ENCODE assay signal across 20 cellular contexts in the genomic region with DNA sequence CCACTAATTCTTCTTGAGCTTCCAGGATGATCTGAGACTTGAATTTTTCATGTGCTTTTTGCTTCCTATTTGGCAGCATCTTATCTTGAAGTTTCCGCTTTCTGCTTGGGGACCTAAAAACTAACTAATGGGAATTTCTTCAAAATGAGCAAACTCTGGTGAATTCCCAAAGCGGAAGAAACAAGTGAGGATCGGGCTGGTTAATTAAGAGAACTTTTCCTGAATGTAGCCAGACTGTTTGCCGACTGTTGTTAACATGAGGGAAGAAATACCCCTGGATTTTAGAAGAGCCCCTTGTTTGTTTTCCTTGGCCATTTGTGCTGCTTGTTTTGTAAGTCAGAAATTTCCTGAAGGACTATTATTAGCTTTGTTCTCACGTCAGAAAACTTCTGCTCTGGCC. TPM values are rescaled to one million over a fixed set of nuclear protein-coding genes. Genes with fewer than 3 reads are reported as not detected.
DNase-seq lines count a peak whose midpoint lies in the region; ATAC-seq, FAIRE-seq and TF ChIP-seq lines count a peak whose summit lies in the region.
"Had no signal": no experiment of that assay in that cellular context is flagged by ENCODE, and none has a peak within 500 bp of the region (broad histone marks: within the 10 kb centered on the region; RNA-seq: fewer than 3 reads in every experiment).

No MANE protein-coding gene starts in this region.

- H3K9me3 ChIP-seq in left ventricle myocardium inferior (replicated peaks) (no peaks in the 10 kb centered on the region), right atrium auricular region (no peaks in the 10 kb centered on the region), endothelial cell of umbilical vein (replicated peaks; ENCODE audit: control insufficient read depth, insufficient read depth, low read length) (no peaks in the 10 kb centered on the region), thoracic aorta (no peaks in the 10 kb centered on the region)

- H3K36me3 ChIP-seq in left ventricle myocardium inferior (no peaks in the 10 kb centered on the region), right atrium auricular region (no peaks in the 10 kb centered on the region), endothelial cell of umbilical vein (ENCODE audit: control insufficient read depth in 2 of 2, extremely low read depth in 1 of 2, insufficient read depth in 2 of 2, low read length in 2 of 2) (no peaks in the 10 kb centered on the region), thoracic aorta (no peaks in the 10 kb centered on the region)

- no peak overlapping the region for H3K27ac Mint-ChIP-seq in immature natural killer cell

- BruUV-seq in endothelial cell of umbilical vein (replicated peaks; lab: Mats Ljungman, UMichigan) = no TSS peak

- no peaks in the 10 kb centered on the region for H3K79me2 ChIP-seq in endothelial cell of umbilical vein (ENCODE audit: control insufficient read depth, insufficient read depth, low read length)

- H3K27me3 ChIP-seq in left ventricle myocardium inferior (ENCODE audit: low read depth) (no peaks in the 10 kb centered on the region), right atrium auricular region (no peaks in the 10 kb centered on the region), endothelial cell of umbilical vein (ENCODE audit: control insufficient read depth in 2 of 2, insufficient read depth in 2 of 2, low read length in 2 of 2) (no peaks in the 10 kb centered on the region), thoracic aorta (replicated peaks; ENCODE audit: insufficient read depth) (no peaks in the 10 kb centered on the region)

- peak overlapping the region; percentile 66 for H3K9ac ChIP-seq in endothelial cell of umbilical vein (replicated peaks; ENCODE audit: extremely low read depth, insufficient read depth, low read length)

- H3K4me3 Mint-ChIP-seq in immature natural killer cell = no peak overlapping the region

- no peak for DNase-seq in left ventricle myocardium inferior
- DNase-seq in right atrium auricular region (ENCODE audit: low spot score) = no peak
- DNase-seq in endothelial cell of umbilical vein (ENCODE audit: low read depth, low spot score) = peak; percentile 93
- peak; percentile 47 to 82 for DNase-seq in lung microvascular endothelial cell (ENCODE audit: low read depth in 2 of 2)
- DNase-seq in thoracic aorta (ENCODE audit: low spot score) = no peak
- DNase-seq in immature natural killer cell = no peak
- DNase-seq in COLO829 (ENCODE audit: low spot score) = no peak
- DNase-seq: C1 segment of cervical spinal cord, COR-L47, DMS153, NCI-H1436, NCI-H2081, NCI-H2227 treated with DMSO at 0.1 percent for 48 hours, NCI-H526 treated with DMSO at 0.1 percent for 48 hours, OCI-M1 had no signal

- no peaks in the 10 kb centered on the region for H3K9me1 ChIP-seq in endothelial cell of umbilical vein (replicated peaks; ENCODE audit: control insufficient read depth, extremely low read depth, insufficient read depth, low read length)

- peak overlapping the region; percentile 77 for H3K4me2 ChIP-seq in endothelial cell of umbilical vein (ENCODE audit: insufficient read depth, low read length)

- dilution Hi-C loops in endothelial cell of umbilical vein (cut with MboI; ENCODE audit: extremely low pct_ligation_motif_present, low sequenced_read_pairs) = no loop called here

- no peak for ATAC-seq in thoracic aorta (ENCODE audit: insufficient number of reproducible peaks, low FRiP score, low read depth)
- ATAC-seq in HG03097 (IDR thresholded peaks at IDR 0.05; ENCODE audit: low FRiP score, unreplicated experiment) = no peak
- ATAC-seq: K562 had no signal

- H3K27me3 Mint-ChIP-seq in immature natural killer cell (ENCODE audit: low read depth in 3 of 3) = peaks cover 4 to 7% (median 5%) of the 10 kb centered on the region in 3 donors

- H3K4me3 ChIP-seq in left ventricle myocardium inferior = peak overlapping the region; percentile 33
- no peak overlapping the region for H3K4me3 ChIP-seq in right atrium auricular region
- H3K4me3 ChIP-seq in endothelial cell of umbilical vein (replicated peaks in 1 of 3; ENCODE audit: insufficient read depth in 1 of 3, low read depth in 1 of 3, low read length in 3 of 3) = peak overlapping the region in 1 of 3 experiments; percentile 28
- H3K4me3 ChIP-seq in thoracic aorta = peak overlapping the region; percentile 49
- H3K4me3 ChIP-seq: K562 had no signal

- no peaks in the 10 kb centered on the region for H4K20me1 ChIP-seq in endothelial cell of umbilical vein (replicated peaks; ENCODE audit: control insufficient read depth, extremely low read depth, insufficient read depth, low read length)

- peak overlapping the region; percentile 67 for H2AFZ ChIP-seq in endothelial cell of umbilical vein (ENCODE audit: low read depth, low read length)

- H3K4me1 ChIP-seq in left ventricle myocardium inferior (peaks cover 30% of the 10 kb centered on the region), right atrium auricular region (peaks cover 0 to 4% of the 10 kb centered on the region in 2 donors), endothelial cell of umbilical vein (ENCODE audit: control insufficient read depth, extremely low read depth, insufficient read depth, low read length) (peaks cover 16% of the 10 kb centered on the region), thoracic aorta (ENCODE audit: control insufficient read depth in 1 of 2, low read depth in 2 of 2) (peaks cover 6 to 15% of the 10 kb centered on the region in 2 donors)

- intact Hi-C loops in left ventricle myocardium inferior (cut with micrococcal nuclease) (no loop called here), endothelial cell of umbilical vein (cut with micrococcal nuclease) (loop anchor here (1.0 to 2.0 kb wide), 2 partner anchors 41 to 54 kb away; a partner anchor contains a TSS)

- no peak for TF ChIP-seq POLR2A in endothelial cell of umbilical vein (IDR thresholded peaks at IDR 0.05; ENCODE audit: low read depth, low read length)

- no peaks in the 10 kb centered on the region for H3K4me1 Mint-ChIP-seq in immature natural killer cell

- TF ChIP-seq CTCF in left ventricle myocardium inferior (IDR thresholded peaks at IDR 0.05; ENCODE audit: borderline replicate concordance) = no peak
- TF ChIP-seq CTCF in right atrium auricular region (IDR thresholded peaks at IDR 0.05) = no peak
- no peak for TF ChIP-seq CTCF in endothelial cell of umbilical vein (IDR thresholded peaks at IDR 0.05; ENCODE audit: extremely low read depth in 1 of 2, insufficient read depth in 1 of 2, low read depth in 1 of 2, low read length in 2 of 2)
- no peak for TF ChIP-seq CTCF in thoracic aorta (IDR thresholded peaks at IDR 0.05)

- peak; percentile 95 for FAIRE-seq in endothelial cell of umbilical vein (lab: Jason Lieb, UNC)
- FAIRE-seq: H1, K562 had no signal

- H3K27ac ChIP-seq in left ventricle myocardium inferior (replicated peaks) (peak overlapping the region; percentile 68), right atrium auricular region (no peak overlapping the region), endothelial cell of umbilical vein (ENCODE audit: insufficient read depth, low read depth, low read length) (peak overlapping the region; percentile 65), thoracic aorta (peak overlapping the region; percentile 26 to 58)
- H3K27ac ChIP-seq: HL-60 had no signal

- POLR2A ChIA-PET in endothelial cell of umbilical vein (lab: Charles Lee) = interaction anchor here (0.6 kb wide), 1 partner anchor 70 kb away, joined by 3 read pairs; no protein-coding TSS in a partner anchor

- H3K36me3 Mint-ChIP-seq in immature natural killer cell = no peaks in the 10 kb centered on the region

- CTCF ChIA-PET in endothelial cell of umbilical vein (lab: Charles Lee) = interaction anchor here (0.8 to 2.3 kb wide), 7 partner anchors 8 to 183 kb away, joined by 3 to 12 read pairs (median 4); a partner anchor contains a TSS

- no peaks in the 10 kb centered on the region for H3K9me3 Mint-ChIP-seq in immature natural killer cell

RNA-seq across cellular contexts. Expression of a gene that starts 6.1 kb away (rescaled TPM):
- total RNA-seq in left ventricle myocardium inferior (0.44 TPM), right atrium auricular region (under 1 TPM; 0.11 to 0.94 TPM), endothelial cell of umbilical vein (1.8 and 4.7 TPM in 2 replicates), lung microvascular endothelial cell (2.6 and 5.0 TPM in 2 replicates), thoracic aorta (10 to 100 TPM in 1 of 2 donors, 1 to 10 TPM in 1; 3.4 to 28.8 TPM)
- polyA plus RNA-seq in endothelial cell of umbilical vein (1.5 TPM in 2 replicates), immature natural killer cell (not detected)
- 1.2 and 2.2 TPM in 2 replicates for polyA plus RNA-seq in endothelial cell of umbilical vein (2011; cell fraction: cytosol; rRNA removed)
- 3.7 and 4.8 TPM in 2 replicates for polyA plus RNA-seq in endothelial cell of umbilical vein (2011; cell fraction: nucleus; rRNA removed)
- 2.3 and 3.0 TPM in 2 replicates for polyA plus RNA-seq in endothelial cell of umbilical vein (2012)
- 4.2 and 4.9 TPM in 2 replicates for polyA minus RNA-seq in endothelial cell of umbilical vein
- polyA minus RNA-seq in endothelial cell of umbilical vein (2011; cell fraction: cytosol; rRNA and poly(A)+ RNA removed) = not detected
- 8.7 and 12.2 TPM in 2 replicates for polyA minus RNA-seq in endothelial cell of umbilical vein (2011; cell fraction: nucleus; rRNA and poly(A)+ RNA removed)
- total RNA-seq: A172, H1, K562 had no signal
- polyA plus RNA-seq: H1 had no signal

RNA-seq across cellular contexts. Expression of a gene that starts 28.6 kb away (rescaled TPM):
- 1.2 TPM for total RNA-seq in left ventricle myocardium inferior
- total RNA-seq in right atrium auricular region = 1 to 10 TPM in 1 of 2 donors, under 1 TPM in 1; 0.74 to 2.2 TPM
- 0.67 and 1.8 TPM in 2 replicates for total RNA-seq in endothelial cell of umbilical vein
- polyA plus RNA-seq in endothelial cell of umbilical vein = 0.68 and 0.73 TPM in 2 replicates
- 0.97 and 1.1 TPM in 2 replicates for polyA plus RNA-seq in endothelial cell of umbilical vein (2011; cell fraction: cytosol; rRNA removed)
- polyA plus RNA-seq in endothelial cell of umbilical vein (2011; cell fraction: nucleus; rRNA removed) = 0.45 and 0.71 TPM in 2 replicates
- 0.71 and 0.83 TPM in 2 replicates for polyA plus RNA-seq in endothelial cell of umbilical vein (2012)
- 1.00 and 1.3 TPM in 2 replicates for polyA minus RNA-seq in endothelial cell of umbilical vein
- polyA minus RNA-seq in endothelial cell of umbilical vein (2011; cell fraction: cytosol; rRNA and poly(A)+ RNA removed) = not detected
- 0.24 and 0.53 TPM in 2 replicates for polyA minus RNA-seq in endothelial cell of umbilical vein (2011; cell fraction: nucleus; rRNA and poly(A)+ RNA removed)
- under 0.01 and 0.22 TPM in 2 replicates for total RNA-seq in lung microvascular endothelial cell
- 1 to 10 TPM; 4.2 to 8.5 TPM for total RNA-seq in thoracic aorta
- 1,000 to 10,000 TPM; 1,217 to 1,884 (median 1,329) TPM for polyA plus RNA-seq in immature natural killer cell
- total RNA-seq: A172, H1 had no signal
- polyA plus RNA-seq: H1, K562 had no signal

RNA-seq across cellular contexts. Expression of a gene that starts 54.7 kb away (rescaled TPM):
- total RNA-seq in left ventricle myocardium inferior = 5.9 TPM
- 1 to 10 TPM; 4.0 to 5.7 TPM for total RNA-seq in right atrium auricular region
- total RNA-seq in endothelial cell of umbilical vein = 6.6 TPM in 2 replicates
- polyA plus RNA-seq in endothelial cell of umbilical vein = 0.49 and 1.1 TPM in 2 replicates
- 2.3 and 2.6 TPM in 2 replicates for polyA plus RNA-seq in endothelial cell of umbilical vein (2011; cell fraction: cytosol; rRNA removed)
- 1.4 and 2.0 TPM in 2 replicates for polyA plus RNA-seq in endothelial cell of umbilical vein (2011; cell fraction: nucleus; rRNA removed)
- polyA plus RNA-seq in endothelial cell of umbilical vein (2012) = 4.5 and 7.0 TPM in 2 replicates
- polyA minus RNA-seq in endothelial cell of umbilical vein = 0.58 and 0.91 TPM in 2 replicates
- 3.4 TPM for polyA minus RNA-seq in endothelial cell of umbilical vein (2011; cell fraction: cytosol; rRNA and poly(A)+ RNA removed)
- polyA minus RNA-seq in endothelial cell of umbilical vein (2011; cell fraction: nucleus; rRNA and poly(A)+ RNA removed) = 1.9 and 2.2 TPM in 2 replicates
- 5.0 and 6.2 TPM in 2 replicates for total RNA-seq in lung microvascular endothelial cell
- 10 to 100 TPM in 1 of 2 donors, 1 to 10 TPM in 1; 6.8 to 13.0 TPM for total RNA-seq in thoracic aorta
- 10 to 100 TPM; 18.8 to 27.3 (median 22.7) TPM for polyA plus RNA-seq in immature natural killer cell

Comparison
In these comparisons a context has a peak if more than half of its experiments do, and no peak if none do; other contexts are left out.
1. H3K27ac ChIP-seq: peak in left ventricle myocardium inferior (single experiment), endothelial cell of umbilical vein (single experiment) and thoracic aorta (2 of 2); none in right atrium auricular region (0 of 2).
2. H3K4me3 ChIP-seq: peak in left ventricle myocardium inferior (single experiment) and thoracic aorta (single experiment); none in right atrium auricular region (0 of 2).
3. DNase-seq: peak in endothelial cell of umbilical vein (single experiment) and lung microvascular endothelial cell (2 of 2); none in left ventricle myocardium inferior (single experiment), right atrium auricular region (single experiment), thoracic aorta (single experiment), immature natural killer cell (0 of 3) and COLO829 (single experiment).